Comparison of ENCODE assay signal across 8 cellular contexts in the genomic region with DNA sequence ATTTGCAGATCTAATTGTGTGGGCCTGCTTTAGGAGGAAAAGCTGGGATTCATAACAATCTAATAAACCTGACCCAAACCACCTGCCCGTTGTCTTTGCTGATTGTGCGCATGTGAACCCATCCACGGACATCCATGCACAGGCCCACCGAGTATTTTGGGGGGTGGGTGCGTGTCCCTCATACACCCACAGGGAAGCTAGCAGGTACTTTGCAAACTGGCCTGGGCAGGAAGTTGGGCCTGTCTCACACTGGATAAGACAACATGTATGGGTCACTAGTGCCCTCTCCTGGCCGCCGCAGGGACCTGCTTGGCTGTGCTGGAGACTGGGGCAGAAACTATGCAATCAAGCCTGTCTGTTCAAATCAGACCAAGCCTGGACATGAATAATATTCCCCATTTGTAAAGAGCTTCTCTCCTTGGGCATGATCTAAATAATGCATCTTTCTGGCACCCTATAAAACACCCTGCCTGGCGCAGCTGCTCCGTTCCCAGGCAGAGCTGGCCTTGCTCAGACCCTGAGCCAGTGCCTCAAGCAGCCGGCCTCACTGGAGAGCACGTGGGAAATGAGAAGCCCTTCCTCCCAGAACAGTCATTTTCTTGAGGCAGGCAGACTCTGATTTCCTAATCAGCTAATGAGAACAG. TPM values are rescaled to one million over a fixed set of nuclear protein-coding genes. Genes with fewer than 3 reads are reported as not detected.
A peak's percentile ranks its signal among the peaks of the same experiment; 100 is the strongest.
DNase-seq lines count a peak whose midpoint lies in the region; ATAC-seq and TF ChIP-seq lines count a peak whose summit lies in the region.

No MANE protein-coding gene starts in this region.

- H3K27ac ChIP-seq in colonic mucosa (peak overlapping the region; percentile 24), right lobe of liver (peak overlapping the region; percentile 74 to 85 (median 80))

- H3K9ac ChIP-seq in colonic mucosa (ENCODE audit: low read depth in 2 of 2, low read length in 2 of 2), result peak overlapping the region in 1 of 2 donors; percentile 21

- ATAC-seq in GM18907 (IDR thresholded peaks at IDR 0.05; ENCODE audit: unreplicated experiment) (peak; percentile 96), HG03108 (IDR thresholded peaks at IDR 0.05; ENCODE audit: unreplicated experiment) (peak; percentile 98), right lobe of liver (peak; percentile 87 to 95 (median 92))

- H3K9me3 ChIP-seq in colonic mucosa, result no peaks in the 10 kb centered on the region
- H3K9me3 ChIP-seq in right lobe of liver, result no peaks in the 10 kb centered on the region

- H3K36me3 ChIP-seq in colonic mucosa, result no peaks in the 10 kb centered on the region
- peaks cover 0 to 39% (median 18%) of the 10 kb centered on the region in 4 donors for H3K36me3 ChIP-seq in right lobe of liver

- no peak for TF ChIP-seq POLR2A in right lobe of liver (IDR thresholded peaks at IDR 0.05)

- TF ChIP-seq CTCF in colonic mucosa (IDR thresholded peaks at IDR 0.05) (peak; percentile 95), right lobe of liver (IDR thresholded peaks at IDR 0.05) (peak; percentile 88 to 97 (median 94))

- H3K27me3 ChIP-seq in colonic mucosa (no peaks in the 10 kb centered on the region), right lobe of liver (no peaks in the 10 kb centered on the region)

- H3K4me1 ChIP-seq in colonic mucosa (no peaks in the 10 kb centered on the region), right lobe of liver (peaks cover 0 to 24% (median 13%) of the 10 kb centered on the region in 4 donors)

- intact Hi-C loops in colonic mucosa (cut with DNase I) (loop anchor here (1.0 to 5.0 kb wide), 2 partner anchors 243 to 331 kb away; no protein-coding TSS in a partner anchor), right lobe of liver (cut with DNase I) (no loop called here)

- WGBS in right lobe of liver (ENCODE audit: insufficient coverage, low coverage, low lambda C conversion rate, missing lambda C conversion rate), result 30% methylated on average over 3 of the region's 11 CpGs

- no peak overlapping the region for H3K4me3 ChIP-seq in colonic mucosa
- no peak overlapping the region for H3K4me3 ChIP-seq in right lobe of liver

- DNase-seq in Ammon's horn (ENCODE audit: low spot score) (peak; percentile 91), NCI-H2227 treated with DMSO at 0.1 percent for 48 hours (lab: John Stamatoyannopoulos, UW) (peak; percentile 36), colonic mucosa (peak; percentile 93), right lobe of liver (peak; percentile 85 to 90 (median 90))
- peak; percentile 75 to 82 for DNase-seq in activated CD4-positive, alpha-beta T cell treated with anti-CD3 and anti-CD28 coated beads for 4 hours
- peak; percentile 87 for DNase-seq in stimulated activated CD4-positive, alpha-beta T cell treated with anti-CD3 and anti-CD28 coated beads, Interleukin-4, amount 100 ng/mL, for 24 hours

RNA-seq across cellular contexts. Expression of gene ECHDC3, which starts 15.8 kb away (rescaled TPM):
- total RNA-seq in colonic mucosa (10 to 100 TPM; 14.0 to 17.6 TPM), right lobe of liver (100 to 1,000 TPM in 5 of 6 experiments, 10 to 100 TPM in 1; 85.0 to 304 (median 130) TPM)

Comparison
In these comparisons a context has a peak if more than half of its experiments do, and no peak if none do; other contexts are left out.
1. DNase-seq: peak in every context shown above with its lines; median percentile 93 in colonic mucosa; 91 in Ammon's horn; 90 in right lobe of liver; 87 in stimulated activated CD4-positive, alpha-beta T cell treated with anti-CD3 and anti-CD28 coated beads, Interleukin-4, amount 100 ng/mL, for 24 hours; 78 in activated CD4-positive, alpha-beta T cell treated with anti-CD3 and anti-CD28 coated beads for 4 hours; 36 in NCI-H2227 treated with DMSO at 0.1 percent for 48 hours.
2. RNA of gene ECHDC3, which starts 15.8 kb away (total RNA-seq): 85.0 to 304 TPM in right lobe of liver; 14.0 to 17.6 TPM in colonic mucosa; every median in the first group is over 4 times any median in the second.
3. Peak in every context shown above with its lines, with median percentiles within 50 percentile points of each other: ATAC-seq.